Comparison of ENCODE assay signal across 27 cellular contexts in genomic region chr14:77467801-77468200, GRCh38. TPM values are rescaled to one million over a fixed set of nuclear protein-coding genes. Genes with fewer than 3 reads are reported as not detected.
A peak's percentile ranks its signal among the peaks of the same experiment; 100 is the strongest.
DNase-seq lines count a peak whose midpoint lies in the region; TF ChIP-seq lines count a peak whose summit lies in the region.
"Had no signal": no experiment of that assay in that cellular context is flagged by ENCODE, and none has a peak within 500 bp of the region (broad histone marks: within the 10 kb centered on the region; RNA-seq: fewer than 3 reads in every experiment).

No MANE protein-coding gene starts in this region.

- no peak overlapping the region for H3K4me3 ChIP-seq in adrenal gland
- H3K4me3 ChIP-seq: BLaER1, GM12878 had no signal

- no peaks in the 10 kb centered on the region for H3K4me1 ChIP-seq in adrenal gland (replicated peaks in 1 of 2)
- H3K4me1 ChIP-seq: BE2C, BLaER1 had no signal

- no peak overlapping the region for H3K27ac ChIP-seq in adrenal gland
- H3K27ac ChIP-seq: BLaER1 had no signal

- DNase-seq in NCI-H2107 treated with DMSO at 0.1 percent for 48 hours (lab: John Stamatoyannopoulos, UW; ENCODE audit: unreplicated experiment) (peak; percentile 36), NCI-H2107 (lab: John Stamatoyannopoulos, UW) (no peak), NCI-H2171 (lab: John Stamatoyannopoulos, UW) (peak; percentile 55), NCI-H2171 treated with DMSO at 0.1 percent for 48 hours (lab: John Stamatoyannopoulos, UW) (no peak), NCI-H69 (lab: John Stamatoyannopoulos, UW) (peak; percentile 28), adrenal gland (peak in 6 of 7 donors; percentile 30 to 66 (median 51))
- DNase-seq in stimulated activated naive CD4-positive, alpha-beta T cell (lab: John Stamatoyannopoulos, UW) = no peak
- DNase-seq: 8988T; ACHN; BE2C; C1 segment of cervical spinal cord; CD4-positive, alpha-beta memory T cell; CD4-positive, CD25-positive, alpha-beta regulatory T cell; CD8-positive, alpha-beta memory T cell; COR-L47; DMS153; DMS53; DMS79; DND-41; EL; GDM1 had no signal

- no peak for TF ChIP-seq POLR2A in adrenal gland (IDR thresholded peaks at IDR 0.05)

- peaks cover 0 to 65% of the 10 kb centered on the region in 2 donors for H3K36me3 ChIP-seq in adrenal gland (replicated peaks in 1 of 2)

- no peaks in the 10 kb centered on the region for H3K9me3 ChIP-seq in adrenal gland (replicated peaks in 1 of 3)
- H3K9me3 ChIP-seq: BE2C, BLaER1 had no signal

- no peaks in the 10 kb centered on the region for H3K27me3 ChIP-seq in adrenal gland
- H3K27me3 ChIP-seq: BE2C, BLaER1 had no signal

- intact Hi-C loops in adrenal gland (cut with DNase I) = loop anchor here in 1 of 2 donors (10.0 kb wide), 2 partner anchors 237 to 593 kb away; partner anchors contain the start of genes ALKBH1 and SLIRP

- WGBS in adrenal gland, 4 donors = 54 to 62% (median 57%) methylated on average over 5 of the region's 5 CpGs

- TF ChIP-seq CTCF in adrenal gland (IDR thresholded peaks at IDR 0.05) = no peak

RNA-seq across cellular contexts. Expression of gene AHSA1, which starts 9.9 kb away (rescaled TPM):
- total RNA-seq in adrenal gland = 100 to 1,000 TPM in 7 of 8 donors, 10 to 100 TPM in 1; 93.6 to 189 (median 155) TPM
- polyA plus RNA-seq in adrenal gland = 100 to 1,000 TPM in 2 of 3 donors, 10 to 100 TPM in 1; 91.4 to 386 (median 166) TPM

RNA-seq across cellular contexts. Expression of gene VIPAS39, which starts 10.4 kb away (rescaled TPM):
- 10 to 100 TPM; 13.0 to 24.5 (median 18.9) TPM for total RNA-seq in adrenal gland
- polyA plus RNA-seq in adrenal gland = 10 to 100 TPM; 11.2 to 27.3 (median 11.8) TPM

RNA-seq across cellular contexts. Expression of gene ISM2, which starts 30.8 kb away (rescaled TPM):
- under 1 TPM in 2 of 8 donors, not detected in 6; 0.11 to 0.22 TPM for total RNA-seq in adrenal gland
- polyA plus RNA-seq in adrenal gland = under 1 TPM in 1 of 3 donors, not detected in 2; 0.08 TPM
- total RNA-seq: CD4-positive, alpha-beta memory T cell; CD4-positive, CD25-positive, alpha-beta regulatory T cell; CD8-positive, alpha-beta memory T cell; Daoy; GM12878 had no signal
- polyA plus RNA-seq: AG04450; CD14-positive monocyte; CD4-positive, alpha-beta memory T cell; CD4-positive, CD25-positive, alpha-beta regulatory T cell; CD8-positive, alpha-beta memory T cell had no signal

RNA-seq across cellular contexts. Expression of gene NOXRED1, which starts 44.5 kb away (rescaled TPM):
- total RNA-seq in adrenal gland = under 1 TPM in 5 of 8 donors, not detected in 3; 0.22 to 0.69 (median 0.35) TPM
- under 1 TPM; 0.29 to 0.64 (median 0.57) TPM for polyA plus RNA-seq in adrenal gland
- total RNA-seq: G401 had no signal
- polyA plus RNA-seq: CD14-positive monocyte; CD4-positive, alpha-beta memory T cell; CD8-positive, alpha-beta memory T cell had no signal

Comparison
In these comparisons a context has a peak if more than half of its experiments do, and no peak if none do; other contexts are left out.
1. DNase-seq: peak in NCI-H2107 treated with DMSO at 0.1 percent for 48 hours (single experiment), NCI-H2171 (single experiment), NCI-H69 (single experiment) and adrenal gland (6 of 7); none in NCI-H2107 (single experiment), NCI-H2171 treated with DMSO at 0.1 percent for 48 hours (single experiment) and stimulated activated naive CD4-positive, alpha-beta T cell (0 of 6).